In genomic region chr1:96533820-96534219, GRCh38 we compare ENCODE assay signal across 9 cellular contexts.
"Had no signal": no experiment of that assay in that cellular context is flagged by ENCODE, and none has a peak within 500 bp of the region (broad histone marks: within the 10 kb centered on the region; RNA-seq: fewer than 3 reads in every experiment).

No MANE protein-coding gene starts in this region.

- H3K36me3 ChIP-seq: HAP-1 had no signal

- H3K4me3 ChIP-seq: GM23248, HAP-1 had no signal

- H3K27ac ChIP-seq: GM23248, HL-60 had no signal

- DNase-seq: GM23248, GOT3, H7, HFFc6, KBM-7 had no signal

- FAIRE-seq: HepG2 had no signal

- ATAC-seq: HCT116, HepG2 had no signal
